In genomic region chr5:171842777-171843053, GRCh38 we compare ENCODE assay signal across 26 cellular contexts. TPM values are rescaled to one million over a fixed set of nuclear protein-coding genes. Genes with fewer than 3 reads are reported as not detected.
DNase-seq lines count a peak whose midpoint lies in the region; ATAC-seq, FAIRE-seq and TF ChIP-seq lines count a peak whose summit lies in the region.
"Had no signal": no experiment of that assay in that cellular context is flagged by ENCODE, and none has a peak within 500 bp of the region (broad histone marks: within the 10 kb centered on the region; RNA-seq: fewer than 3 reads in every experiment).

No MANE protein-coding gene starts in this region.

- dilution Hi-C loops in keratinocyte (cut with MboI; ENCODE audit: extremely low pct_ligation_motif_present, low sequenced_read_pairs), result no loop called here

- no peaks in the 10 kb centered on the region for H3K36me3 Mint-ChIP-seq in activated T-helper 1 cell treated with anti-CD3 and anti-CD28 coated beads, Interleukin-12 subunit alpha, Interleukin-12 subunit beta, Interleukin-2, Interleukin-4 antibody, amounts not matched to agents 30 ng/mL and 10 ng/mL and 1 ng/mL, durations not matched to agents 14 hours and 24 hours and 36 hours (ENCODE audit: low read depth)
- H3K36me3 Mint-ChIP-seq in activated naive CD4-positive, alpha-beta T cell treated with anti-CD3 and anti-CD28 coated beads for 36 hours (ENCODE audit: low read depth), result peaks cover 6% of the 10 kb centered on the region

- H3K36me3 ChIP-seq in left ventricle myocardium inferior (no peaks in the 10 kb centered on the region), heart right ventricle (no peaks in the 10 kb centered on the region), keratinocyte (ENCODE audit: control insufficient read depth in 2 of 2, extremely low read depth in 1 of 2, insufficient read depth in 2 of 2, low read length in 2 of 2) (no peaks in the 10 kb centered on the region), spleen (peaks cover 0 to 29% (median 0%) of the 10 kb centered on the region in 6 donors)
- H3K36me3 ChIP-seq: BE2C, HAP-1 had no signal

- peak overlapping the region; percentile 84 for H3K4me2 ChIP-seq in keratinocyte (ENCODE audit: control insufficient read depth, extremely low read depth, insufficient read depth, low read depth, low read length)

- no peaks in the 10 kb centered on the region for H3K27me3 ChIP-seq in left ventricle myocardium inferior (ENCODE audit: low read depth)
- no peaks in the 10 kb centered on the region for H3K27me3 ChIP-seq in heart right ventricle
- H3K27me3 ChIP-seq in keratinocyte (ENCODE audit: control insufficient read depth, extremely low read depth, insufficient read depth, low read length), result no peaks in the 10 kb centered on the region
- no peaks in the 10 kb centered on the region for H3K27me3 ChIP-seq in spleen (replicated peaks in 1 of 7)
- H3K27me3 ChIP-seq: BE2C had no signal

- no peaks in the 10 kb centered on the region for H3K27me3 Mint-ChIP-seq in activated T-helper 1 cell treated with anti-CD3 and anti-CD28 coated beads, Interleukin-12 subunit alpha, Interleukin-12 subunit beta, Interleukin-2, Interleukin-4 antibody, amounts not matched to agents 30 ng/mL and 10 ng/mL and 1 ng/mL, durations not matched to agents 14 hours and 24 hours and 36 hours (ENCODE audit: insufficient read depth)
- no peaks in the 10 kb centered on the region for H3K27me3 Mint-ChIP-seq in activated naive CD4-positive, alpha-beta T cell treated with anti-CD3 and anti-CD28 coated beads for 36 hours (ENCODE audit: low read depth)
- H3K27me3 Mint-ChIP-seq: CD4-positive, CD25-positive, alpha-beta regulatory T cell; CD8-positive, alpha-beta memory T cell had no signal

- no peaks in the 10 kb centered on the region for H3K9me3 ChIP-seq in left ventricle myocardium inferior (replicated peaks)
- H3K9me3 ChIP-seq in heart right ventricle, result no peaks in the 10 kb centered on the region
- H3K9me3 ChIP-seq in keratinocyte (ENCODE audit: control insufficient read depth, low read depth, low read length), result no peaks in the 10 kb centered on the region
- no peaks in the 10 kb centered on the region for H3K9me3 ChIP-seq in spleen
- H3K9me3 ChIP-seq: BE2C, HAP-1 had no signal

- WGBS in heart right ventricle, 2 donors, result 63 to 66% methylated on average over 2 of the region's 2 CpGs
- 78 to 87% (median 83%) methylated on average over 2 of the region's 2 CpGs for WGBS in spleen, 5 donors

- H3K4me1 Mint-ChIP-seq in activated T-helper 1 cell treated with anti-CD3 and anti-CD28 coated beads, Interleukin-12 subunit alpha, Interleukin-12 subunit beta, Interleukin-2, Interleukin-4 antibody, amounts not matched to agents 30 ng/mL and 10 ng/mL and 1 ng/mL, durations not matched to agents 14 hours and 24 hours and 36 hours (ENCODE audit: low read depth), result no peaks in the 10 kb centered on the region
- peaks cover 5% of the 10 kb centered on the region for H3K4me1 Mint-ChIP-seq in activated naive CD4-positive, alpha-beta T cell treated with anti-CD3 and anti-CD28 coated beads for 36 hours (ENCODE audit: low read depth)
- H3K4me1 Mint-ChIP-seq: CD8-positive, alpha-beta memory T cell had no signal

- no peaks in the 10 kb centered on the region for H3K9me3 Mint-ChIP-seq in activated T-helper 1 cell treated with anti-CD3 and anti-CD28 coated beads, Interleukin-12 subunit alpha, Interleukin-12 subunit beta, Interleukin-2, Interleukin-4 antibody, amounts not matched to agents 30 ng/mL and 10 ng/mL and 1 ng/mL, durations not matched to agents 14 hours and 24 hours and 36 hours
- H3K9me3 Mint-ChIP-seq in activated naive CD4-positive, alpha-beta T cell treated with anti-CD3 and anti-CD28 coated beads for 36 hours, result no peaks in the 10 kb centered on the region
- H3K9me3 Mint-ChIP-seq: CD8-positive, alpha-beta memory T cell had no signal

- TF ChIP-seq POLR2A in spleen (IDR thresholded peaks at IDR 0.05), result no peak

- H3K79me2 ChIP-seq in keratinocyte (ENCODE audit: control insufficient read depth, insufficient read depth, low read length), result no peaks in the 10 kb centered on the region

- intact Hi-C loops in left ventricle myocardium inferior (cut with micrococcal nuclease), result no loop called here
- intact Hi-C loops in heart right ventricle (cut with DNase I), result loop anchor here in 5 of 10 donors (2.0 to 10.0 kb wide), 4 partner anchors 88 to 215 kb away; no protein-coding TSS in a partner anchor
- intact Hi-C loops in activated T-helper 1 cell treated with anti-CD3 and anti-CD28 coated beads, Interleukin-12 subunit alpha, Interleukin-12 subunit beta, Interleukin-2, Interleukin-4 antibody, amounts not matched to agents 30 ng/mL and 10 ng/mL and 1 ng/mL, durations not matched to agents 14 hours and 24 hours and 36 hours (cut with micrococcal nuclease), result no loop called here
- intact Hi-C loops in spleen (cut with DNase I; ENCODE audit: low total_unique reads), result no loop called here
- intact Hi-C loops in activated naive CD4-positive, alpha-beta T cell treated with anti-CD3 and anti-CD28 coated beads for 36 hours (cut with micrococcal nuclease), result no loop called here

- H3K4me3 ChIP-seq in left ventricle myocardium inferior (peak overlapping the region; percentile 41), heart right ventricle (no peak overlapping the region), keratinocyte (ENCODE audit: control insufficient read depth in 2 of 3, extremely low read depth in 1 of 3, insufficient read depth in 2 of 3, low read depth in 1 of 3, low read length in 3 of 3) (no peak overlapping the region), spleen (no peak overlapping the region)
- H3K4me3 ChIP-seq: HAP-1 had no signal

- H4K20me1 ChIP-seq in keratinocyte (ENCODE audit: control insufficient read depth, extremely low read depth, insufficient read depth, low read length), result no peaks in the 10 kb centered on the region

- H3K9ac ChIP-seq in keratinocyte (ENCODE audit: control insufficient read depth, extremely low read depth, insufficient read depth, low read length), result no peak overlapping the region

- no peak overlapping the region for H2AFZ ChIP-seq in keratinocyte (ENCODE audit: control insufficient read depth, low read length)

- peaks cover 35% of the 10 kb centered on the region for H3K4me1 ChIP-seq in left ventricle myocardium inferior
- H3K4me1 ChIP-seq in heart right ventricle, result peaks cover 0 to 22% (median 11%) of the 10 kb centered on the region in 9 donors
- H3K4me1 ChIP-seq in keratinocyte (ENCODE audit: control insufficient read depth, extremely low read depth, insufficient read depth, low read length), result peaks cover 9% of the 10 kb centered on the region
- H3K4me1 ChIP-seq in spleen, result peaks cover 0 to 8% (median 0%) of the 10 kb centered on the region in 6 donors
- H3K4me1 ChIP-seq: BE2C, HAP-1 had no signal

- H3K4me3 Mint-ChIP-seq in activated T-helper 1 cell treated with anti-CD3 and anti-CD28 coated beads, Interleukin-12 subunit alpha, Interleukin-12 subunit beta, Interleukin-2, Interleukin-4 antibody, amounts not matched to agents 30 ng/mL and 10 ng/mL and 1 ng/mL, durations not matched to agents 14 hours and 24 hours and 36 hours, result no peak overlapping the region
- H3K4me3 Mint-ChIP-seq in activated naive CD4-positive, alpha-beta T cell treated with anti-CD3 and anti-CD28 coated beads for 36 hours, result no peak overlapping the region
- H3K4me3 Mint-ChIP-seq: CD4-positive, CD25-positive, alpha-beta regulatory T cell; CD8-positive, alpha-beta memory T cell had no signal

- no peak for ATAC-seq in heart right ventricle

- CTCF ChIA-PET in activated naive CD4-positive, alpha-beta T cell treated with anti-CD3 and anti-CD28 coated beads for 36 hours (lab: Charles Lee), result no interaction called here

- no peak for TF ChIP-seq CTCF in left ventricle myocardium inferior (IDR thresholded peaks at IDR 0.05; ENCODE audit: borderline replicate concordance)
- TF ChIP-seq CTCF in heart right ventricle (IDR thresholded peaks at IDR 0.05), result no peak
- TF ChIP-seq CTCF in keratinocyte (optimal IDR thresholded peaks at IDR 0.05 in 1 of 3, IDR thresholded peaks at IDR 0.05 in 1 of 3, conservative IDR thresholded peaks at IDR 0.05 in 1 of 3; ENCODE audit: extremely low read depth in 1 of 3, insufficient read depth in 2 of 3, low read length in 3 of 3), result no peak
- TF ChIP-seq CTCF in spleen (IDR thresholded peaks at IDR 0.05 in 8 of 11, conservative IDR thresholded peaks at IDR 0.05 in 3 of 11), result no peak

- no peak for FAIRE-seq in keratinocyte (lab: Jason Lieb, UNC)
- FAIRE-seq: GM12891, GM19239 had no signal

- H3K27ac ChIP-seq in left ventricle myocardium inferior (replicated peaks), result no peak overlapping the region
- H3K27ac ChIP-seq in heart right ventricle, result no peak overlapping the region
- H3K27ac ChIP-seq in keratinocyte (ENCODE audit: control insufficient read depth, insufficient read depth, low read length), result no peak overlapping the region
- no peak overlapping the region for H3K27ac ChIP-seq in spleen
- H3K27ac ChIP-seq: GM23248 had no signal

- DNase-seq in left ventricle myocardium inferior (no peak), heart right ventricle (no peak), keratinocyte (ENCODE audit: low read depth, low spot score) (no peak), spleen (peak; percentile 41), T-helper 9 cell (no peak), NCI-H2227 (lab: John Stamatoyannopoulos, UW; ENCODE audit: unreplicated experiment) (no peak)
- DNase-seq in activated T-helper 1 cell treated with anti-CD3 and anti-CD28 coated beads, Interleukin-12 subunit alpha, Interleukin-12 subunit beta, Interleukin-2, Interleukin-4 antibody, amounts not matched to agents 30 ng/mL and 10 ng/mL and 1 ng/mL, durations not matched to agents 14 hours and 24 hours and 36 hours (ENCODE audit: low spot score), result no peak
- no peak for DNase-seq in activated naive CD4-positive, alpha-beta T cell treated with anti-CD3 and anti-CD28 coated beads for 36 hours
- DNase-seq: ACHN; BE2C; C1 segment of cervical spinal cord; CD4-positive, CD25-positive, alpha-beta regulatory T cell; CD8-positive, alpha-beta memory T cell; COR-L47; DMS 273 treated with DMSO at 0.1 percent for 48 hours; DMS53; DND-41; EL had no signal

- peak overlapping the region; percentile 40 for H3K27ac Mint-ChIP-seq in activated T-helper 1 cell treated with anti-CD3 and anti-CD28 coated beads, Interleukin-12 subunit alpha, Interleukin-12 subunit beta, Interleukin-2, Interleukin-4 antibody, amounts not matched to agents 30 ng/mL and 10 ng/mL and 1 ng/mL, durations not matched to agents 14 hours and 24 hours and 36 hours
- no peak overlapping the region for H3K27ac Mint-ChIP-seq in activated naive CD4-positive, alpha-beta T cell treated with anti-CD3 and anti-CD28 coated beads for 36 hours
- H3K27ac Mint-ChIP-seq: CD8-positive, alpha-beta memory T cell had no signal

- no peaks in the 10 kb centered on the region for H3K9me1 ChIP-seq in keratinocyte (ENCODE audit: control insufficient read depth, extremely low read depth, insufficient read depth, low read length)

RNA-seq across cellular contexts. Expression of gene SMIM23, which starts 57.1 kb away (rescaled TPM):
- total RNA-seq in left ventricle myocardium inferior (not detected), heart right ventricle (not detected), spleen (not detected)
- polyA plus RNA-seq in heart right ventricle (not detected), keratinocyte (not detected in 3 replicates), spleen (not detected)
- not detected in 2 replicates for total RNA-seq in activated T-helper 1 cell treated with anti-CD3 and anti-CD28 coated beads, Interleukin-12 subunit alpha, Interleukin-12 subunit beta, Interleukin-2, Interleukin-4 antibody, amounts not matched to agents 30 ng/mL and 10 ng/mL and 1 ng/mL, durations not matched to agents 14 hours and 24 hours and 36 hours
- not detected for polyA plus RNA-seq in keratinocyte (2011; ENCODE audit: low read depth)
- polyA plus RNA-seq in keratinocyte (2011; cell fraction: cytosol; rRNA removed), result not detected in 2 replicates
- not detected in 2 replicates for polyA plus RNA-seq in keratinocyte (2011; cell fraction: nucleus; rRNA removed)
- not detected in 2 replicates for polyA plus RNA-seq in keratinocyte (2012; ENCODE audit: low replicate concordance)
- not detected in 3 replicates for polyA minus RNA-seq in keratinocyte
- polyA minus RNA-seq in keratinocyte (2011; cell fraction: cytosol; rRNA and poly(A)+ RNA removed), result not detected
- not detected in 2 replicates for polyA minus RNA-seq in keratinocyte (2011; cell fraction: nucleus; rRNA and poly(A)+ RNA removed)
- total RNA-seq in activated naive CD4-positive, alpha-beta T cell treated with anti-CD3 and anti-CD28 coated beads for 36 hours, result not detected
- total RNA-seq: A172; CD4-positive, CD25-positive, alpha-beta regulatory T cell; CD8-positive, alpha-beta memory T cell; G401; GM23248; H4; HT-29 had no signal
- polyA plus RNA-seq: CD4-positive, CD25-positive, alpha-beta regulatory T cell; CD8-positive, alpha-beta memory T cell; GM23248 had no signal
